In the genomic region with DNA sequence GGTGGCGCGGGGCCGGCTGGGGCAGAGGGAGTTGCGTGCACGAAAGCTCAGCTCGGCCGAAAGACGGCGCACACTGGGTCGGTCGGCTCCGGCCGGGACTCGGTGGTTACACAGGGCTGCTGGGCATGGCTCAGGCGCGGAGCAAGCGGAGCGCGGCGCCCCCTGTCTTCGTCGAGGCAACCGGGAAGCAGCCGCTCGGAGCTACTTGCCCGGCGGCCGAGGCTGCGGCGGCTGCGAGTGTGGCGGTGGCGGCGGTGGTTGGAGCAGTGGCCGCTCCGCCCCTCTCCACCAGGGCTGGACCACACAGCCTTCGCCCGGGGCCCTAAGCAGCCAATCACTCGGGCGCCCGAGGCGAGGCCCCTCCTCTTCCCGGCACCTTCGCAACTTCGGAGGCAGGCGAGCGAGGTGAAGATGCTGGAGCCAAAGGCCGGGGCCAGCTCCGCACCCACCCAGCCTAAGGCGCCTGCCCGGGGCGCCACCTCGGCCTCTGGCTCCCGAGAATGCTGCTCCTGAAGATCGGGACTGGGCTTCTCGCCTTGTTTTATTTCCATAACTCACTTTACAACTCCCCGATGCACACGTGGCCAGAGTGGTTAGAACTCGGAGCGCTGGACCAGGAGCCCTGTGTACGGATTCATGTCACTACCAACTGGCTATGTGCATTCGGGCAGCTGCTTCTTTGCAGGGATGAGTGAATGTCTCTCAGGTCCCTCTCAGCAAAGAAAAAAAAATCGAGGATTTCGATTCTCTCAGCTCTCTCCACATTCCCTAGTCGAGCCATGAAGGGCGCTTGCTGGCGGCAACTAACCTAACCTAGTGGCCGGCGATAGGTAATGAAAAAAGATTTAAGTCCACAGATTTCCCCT, we compare ENCODE assay signal across 8 cellular contexts. TPM values are rescaled to one million over a fixed set of nuclear protein-coding genes. Genes with fewer than 3 reads are reported as not detected.
DNase-seq lines count a peak whose midpoint lies in the region; ATAC-seq lines count a peak whose summit lies in the region.

A gene (minus strand): TSS at position 241 of the 866 bp plus-strand sequence. CDS start 241 bp downstream, outside the sequence.

- ATAC-seq in GM19395 (IDR thresholded peaks at IDR 0.05; ENCODE audit: unreplicated experiment) (peak; percentile 80), HG03469 (IDR thresholded peaks at IDR 0.05; ENCODE audit: unreplicated experiment) (peak; percentile 52)

- DNase-seq in CMK (ENCODE audit: low read depth) (peak; percentile 58), NCI-H69 (lab: John Stamatoyannopoulos, UW) (peak; percentile 91), lung microvascular endothelial cell (ENCODE audit: low read depth in 2 of 2) (peak; percentile 91 to 92)
- DNase-seq in activated CD4-positive, alpha-beta T cell treated with anti-CD3 and anti-CD28 coated beads, Interleukin-2, amount 50 U/mL, for 48 hours: peak; percentile 69 to 75
- DNase-seq in effector CD8-positive, alpha-beta T cell (lab: John Stamatoyannopoulos, UW): peak; percentile 31
- peak; percentile 7 for DNase-seq in stimulated activated CD8-positive, alpha-beta memory T cell treated with anti-CD3 and anti-CD28 coated beads, Interleukin-12 subunit alpha, Interleukin-12 subunit beta, amount 100 ng/mL, for 1 hour (ENCODE audit: low read depth)

RNA-seq across cellular contexts. Expression of the gene that starts here (rescaled TPM):
- total RNA-seq in lung microvascular endothelial cell: under 0.01 TPM in 2 replicates

Comparison
In these comparisons a context has a peak if more than half of its experiments do, and no peak if none do; other contexts are left out.
1. Peak in every context shown above with its lines: DNase-seq and ATAC-seq.
2. Peak in DNase-seq in lung microvascular endothelial cell; RNA of the gene not detected or under 1 TPM.
3. DNase-seq: peak in every context shown above with its lines; median percentile 92 in lung microvascular endothelial cell; 91 in NCI-H69; 72 in activated CD4-positive, alpha-beta T cell treated with anti-CD3 and anti-CD28 coated beads, Interleukin-2, amount 50 U/mL, for 48 hours; 58 in CMK; 31 in effector CD8-positive, alpha-beta T cell; 7 in stimulated activated CD8-positive, alpha-beta memory T cell treated with anti-CD3 and anti-CD28 coated beads, Interleukin-12 subunit alpha, Interleukin-12 subunit beta, amount 100 ng/mL, for 1 hour.